1 cellular context compared by ENCODE assay signal in genomic region chr12:49543221-49543913, GRCh38.
TF ChIP-seq lines count a peak whose summit lies in the region.

No MANE protein-coding gene starts in this region.

TF ChIP-seq in HepG2, 621 proteins besides CTCF, POLR2A, EP300 and RAD21 (continued from another document and continues in another):
- TF ChIP-seq, protein P1, sequence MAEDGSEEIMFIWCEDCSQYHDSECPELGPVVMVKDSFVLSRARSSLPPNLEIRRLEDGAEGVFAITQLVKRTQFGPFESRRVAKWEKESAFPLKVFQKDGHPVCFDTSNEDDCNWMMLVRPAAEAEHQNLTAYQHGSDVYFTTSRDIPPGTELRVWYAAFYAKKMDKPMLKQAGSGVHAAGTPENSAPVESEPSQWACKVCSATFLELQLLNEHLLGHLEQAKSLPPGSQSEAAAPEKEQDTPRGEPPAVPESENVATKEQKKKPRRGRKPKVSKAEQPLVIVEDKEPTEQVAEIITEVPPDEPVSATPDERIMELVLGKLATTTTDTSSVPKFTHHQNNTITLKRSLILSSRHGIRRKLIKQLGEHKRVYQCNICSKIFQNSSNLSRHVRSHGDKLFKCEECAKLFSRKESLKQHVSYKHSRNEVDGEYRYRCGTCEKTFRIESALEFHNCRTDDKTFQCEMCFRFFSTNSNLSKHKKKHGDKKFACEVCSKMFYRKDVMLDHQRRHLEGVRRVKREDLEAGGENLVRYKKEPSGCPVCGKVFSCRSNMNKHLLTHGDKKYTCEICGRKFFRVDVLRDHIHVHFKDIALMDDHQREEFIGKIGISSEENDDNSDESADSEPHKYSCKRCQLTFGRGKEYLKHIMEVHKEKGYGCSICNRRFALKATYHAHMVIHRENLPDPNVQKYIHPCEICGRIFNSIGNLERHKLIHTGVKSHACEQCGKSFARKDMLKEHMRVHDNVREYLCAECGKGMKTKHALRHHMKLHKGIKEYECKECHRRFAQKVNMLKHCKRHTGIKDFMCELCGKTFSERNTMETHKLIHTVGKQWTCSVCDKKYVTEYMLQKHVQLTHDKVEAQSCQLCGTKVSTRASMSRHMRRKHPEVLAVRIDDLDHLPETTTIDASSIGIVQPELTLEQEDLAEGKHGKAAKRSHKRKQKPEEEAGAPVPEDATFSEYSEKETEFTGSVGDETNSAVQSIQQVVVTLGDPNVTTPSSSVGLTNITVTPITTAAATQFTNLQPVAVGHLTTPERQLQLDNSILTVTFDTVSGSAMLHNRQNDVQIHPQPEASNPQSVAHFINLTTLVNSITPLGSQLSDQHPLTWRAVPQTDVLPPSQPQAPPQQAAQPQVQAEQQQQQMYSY (CRISPR knock-in tag; IDR thresholded peaks at IDR 0.05), result no peak
- TF ChIP-seq ZNF24 (IDR thresholded peaks at IDR 0.05), result no peak
- TF ChIP-seq, protein P2, sequence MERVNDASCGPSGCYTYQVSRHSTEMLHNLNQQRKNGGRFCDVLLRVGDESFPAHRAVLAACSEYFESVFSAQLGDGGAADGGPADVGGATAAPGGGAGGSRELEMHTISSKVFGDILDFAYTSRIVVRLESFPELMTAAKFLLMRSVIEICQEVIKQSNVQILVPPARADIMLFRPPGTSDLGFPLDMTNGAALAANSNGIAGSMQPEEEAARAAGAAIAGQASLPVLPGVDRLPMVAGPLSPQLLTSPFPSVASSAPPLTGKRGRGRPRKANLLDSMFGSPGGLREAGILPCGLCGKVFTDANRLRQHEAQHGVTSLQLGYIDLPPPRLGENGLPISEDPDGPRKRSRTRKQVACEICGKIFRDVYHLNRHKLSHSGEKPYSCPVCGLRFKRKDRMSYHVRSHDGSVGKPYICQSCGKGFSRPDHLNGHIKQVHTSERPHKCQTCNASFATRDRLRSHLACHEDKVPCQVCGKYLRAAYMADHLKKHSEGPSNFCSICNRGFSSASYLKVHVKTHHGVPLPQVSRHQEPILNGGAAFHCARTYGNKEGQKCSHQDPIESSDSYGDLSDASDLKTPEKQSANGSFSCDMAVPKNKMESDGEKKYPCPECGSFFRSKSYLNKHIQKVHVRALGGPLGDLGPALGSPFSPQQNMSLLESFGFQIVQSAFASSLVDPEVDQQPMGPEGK (CRISPR knock-in tag; IDR thresholded peaks at IDR 0.05), result peak; percentile 49; the same call in 1 of the 2 replicates
- TF ChIP-seq ZNF550 (CRISPR knock-in tag; IDR thresholded peaks at IDR 0.05; ENCODE audit: borderline replicate concordance), result no peak
- TF ChIP-seq, protein P3, sequence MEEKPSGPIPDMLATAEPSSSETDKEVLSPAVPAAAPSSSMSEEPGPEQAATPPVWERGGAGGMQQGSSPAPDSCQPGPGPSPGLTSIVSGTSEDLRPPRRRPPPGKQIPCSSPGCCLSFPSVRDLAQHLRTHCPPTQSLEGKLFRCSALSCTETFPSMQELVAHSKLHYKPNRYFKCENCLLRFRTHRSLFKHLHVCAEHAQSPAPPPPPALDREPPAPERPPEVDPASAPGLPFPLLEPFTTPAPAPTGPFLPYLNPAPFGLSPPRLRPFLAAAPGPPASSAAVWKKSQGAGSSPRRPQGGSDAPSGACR (CRISPR knock-in tag; IDR thresholded peaks at IDR 0.05), result 0 out of 2 replicates have a peak, but pooled peaks have one; percentile 49
- TF ChIP-seq, protein P4, sequence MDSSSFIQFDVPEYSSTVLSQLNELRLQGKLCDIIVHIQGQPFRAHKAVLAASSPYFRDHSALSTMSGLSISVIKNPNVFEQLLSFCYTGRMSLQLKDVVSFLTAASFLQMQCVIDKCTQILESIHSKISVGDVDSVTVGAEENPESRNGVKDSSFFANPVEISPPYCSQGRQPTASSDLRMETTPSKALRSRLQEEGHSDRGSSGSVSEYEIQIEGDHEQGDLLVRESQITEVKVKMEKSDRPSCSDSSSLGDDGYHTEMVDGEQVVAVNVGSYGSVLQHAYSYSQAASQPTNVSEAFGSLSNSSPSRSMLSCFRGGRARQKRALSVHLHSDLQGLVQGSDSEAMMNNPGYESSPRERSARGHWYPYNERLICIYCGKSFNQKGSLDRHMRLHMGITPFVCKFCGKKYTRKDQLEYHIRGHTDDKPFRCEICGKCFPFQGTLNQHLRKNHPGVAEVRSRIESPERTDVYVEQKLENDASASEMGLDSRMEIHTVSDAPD (CRISPR knock-in tag; IDR thresholded peaks at IDR 0.05), result no peak
- no peak for TF ChIP-seq JUND (CRISPR knock-in tag; IDR thresholded peaks at IDR 0.05)
- TF ChIP-seq ZBTB21 (CRISPR knock-in tag; IDR thresholded peaks at IDR 0.05), result no peak
- no peak for TF ChIP-seq ETV6 (CRISPR knock-in tag; conservative IDR thresholded peaks at IDR 0.05)
- TF ChIP-seq KDM2A (CRISPR knock-in tag; IDR thresholded peaks at IDR 0.05; ENCODE audit: borderline replicate concordance, low read depth), result no peak; the same call in 1 of the 2 replicates
- TF ChIP-seq LRRFIP1 (CRISPR knock-in tag; conservative IDR thresholded peaks at IDR 0.05), result no peak
- no peak for TF ChIP-seq POLR2G (IDR thresholded peaks at IDR 0.05; ENCODE audit: low read depth, low read length)
- TF ChIP-seq MBNL3 (CRISPR knock-in tag; conservative IDR thresholded peaks at IDR 0.05), result no peak
- no peak for TF ChIP-seq ZNF292 (CRISPR knock-in tag; IDR thresholded peaks at IDR 0.05; ENCODE audit: borderline replicate concordance, low read depth)
- TF ChIP-seq, protein P5, sequence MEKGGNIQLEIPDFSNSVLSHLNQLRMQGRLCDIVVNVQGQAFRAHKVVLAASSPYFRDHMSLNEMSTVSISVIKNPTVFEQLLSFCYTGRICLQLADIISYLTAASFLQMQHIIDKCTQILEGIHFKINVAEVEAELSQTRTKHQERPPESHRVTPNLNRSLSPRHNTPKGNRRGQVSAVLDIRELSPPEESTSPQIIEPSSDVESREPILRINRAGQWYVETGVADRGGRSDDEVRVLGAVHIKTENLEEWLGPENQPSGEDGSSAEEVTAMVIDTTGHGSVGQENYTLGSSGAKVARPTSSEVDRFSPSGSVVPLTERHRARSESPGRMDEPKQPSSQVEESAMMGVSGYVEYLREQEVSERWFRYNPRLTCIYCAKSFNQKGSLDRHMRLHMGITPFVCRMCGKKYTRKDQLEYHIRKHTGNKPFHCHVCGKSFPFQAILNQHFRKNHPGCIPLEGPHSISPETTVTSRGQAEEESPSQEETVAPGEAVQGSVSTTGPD (CRISPR knock-in tag; IDR thresholded peaks at IDR 0.05), result no peak
- TF ChIP-seq ZNF749 (CRISPR knock-in tag; IDR thresholded peaks at IDR 0.05; ENCODE audit: borderline replicate concordance), result no peak
- no peak for TF ChIP-seq ZNF747 (CRISPR knock-in tag; IDR thresholded peaks at IDR 0.05; ENCODE audit: borderline replicate concordance)
- TF ChIP-seq ZNF180 (CRISPR knock-in tag; IDR thresholded peaks at IDR 0.05; ENCODE audit: borderline replicate concordance, low read depth), result no peak
- no peak for TF ChIP-seq CCDC6 (CRISPR knock-in tag; IDR thresholded peaks at IDR 0.05)
- TF ChIP-seq PRPF4 (IDR thresholded peaks at IDR 0.05; ENCODE audit: low read depth, low read length, poor library complexity, severe bottlenecking), result no peak
- TF ChIP-seq ISL2 (CRISPR knock-in tag; IDR thresholded peaks at IDR 0.05), result no peak
- TF ChIP-seq, protein P6, sequence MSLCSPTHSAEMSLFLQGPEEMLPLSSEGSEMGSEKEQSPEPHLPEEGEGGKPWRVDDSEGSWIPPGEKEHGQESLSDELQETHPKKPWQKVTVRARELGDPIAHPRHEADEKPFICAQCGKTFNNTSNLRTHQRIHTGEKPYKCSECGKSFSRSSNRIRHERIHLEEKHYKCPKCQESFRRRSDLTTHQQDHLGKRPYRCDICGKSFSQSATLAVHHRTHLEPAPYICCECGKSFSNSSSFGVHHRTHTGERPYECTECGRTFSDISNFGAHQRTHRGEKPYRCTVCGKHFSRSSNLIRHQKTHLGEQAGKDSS (CRISPR knock-in tag; IDR thresholded peaks at IDR 0.05; ENCODE audit: borderline replicate concordance, low read depth), result no peak
- TF ChIP-seq MEIS1 (CRISPR knock-in tag; IDR thresholded peaks at IDR 0.05; ENCODE audit: borderline replicate concordance), result no peak
- TF ChIP-seq ZFP36L2 (CRISPR knock-in tag; IDR thresholded peaks at IDR 0.05), result no peak
- TF ChIP-seq RERE (CRISPR knock-in tag; IDR thresholded peaks at IDR 0.05; ENCODE audit: low read depth), result no peak
- TF ChIP-seq U2AF2 (IDR thresholded peaks at IDR 0.05; ENCODE audit: low read depth, low read length), result no peak
- no peak for TF ChIP-seq ZNF329 (CRISPR knock-in tag; IDR thresholded peaks at IDR 0.05; ENCODE audit: low read depth)
- no peak for TF ChIP-seq KLF6 (CRISPR knock-in tag; IDR thresholded peaks at IDR 0.05)
- TF ChIP-seq SALL1 (CRISPR knock-in tag; IDR thresholded peaks at IDR 0.05), result peak; percentile 57
- no peak for TF ChIP-seq ATAD3A (CRISPR knock-in tag; IDR thresholded peaks at IDR 0.05)
- no peak for TF ChIP-seq TAF1 (CRISPR knock-in tag; IDR thresholded peaks at IDR 0.05)
- TF ChIP-seq, protein P7, sequence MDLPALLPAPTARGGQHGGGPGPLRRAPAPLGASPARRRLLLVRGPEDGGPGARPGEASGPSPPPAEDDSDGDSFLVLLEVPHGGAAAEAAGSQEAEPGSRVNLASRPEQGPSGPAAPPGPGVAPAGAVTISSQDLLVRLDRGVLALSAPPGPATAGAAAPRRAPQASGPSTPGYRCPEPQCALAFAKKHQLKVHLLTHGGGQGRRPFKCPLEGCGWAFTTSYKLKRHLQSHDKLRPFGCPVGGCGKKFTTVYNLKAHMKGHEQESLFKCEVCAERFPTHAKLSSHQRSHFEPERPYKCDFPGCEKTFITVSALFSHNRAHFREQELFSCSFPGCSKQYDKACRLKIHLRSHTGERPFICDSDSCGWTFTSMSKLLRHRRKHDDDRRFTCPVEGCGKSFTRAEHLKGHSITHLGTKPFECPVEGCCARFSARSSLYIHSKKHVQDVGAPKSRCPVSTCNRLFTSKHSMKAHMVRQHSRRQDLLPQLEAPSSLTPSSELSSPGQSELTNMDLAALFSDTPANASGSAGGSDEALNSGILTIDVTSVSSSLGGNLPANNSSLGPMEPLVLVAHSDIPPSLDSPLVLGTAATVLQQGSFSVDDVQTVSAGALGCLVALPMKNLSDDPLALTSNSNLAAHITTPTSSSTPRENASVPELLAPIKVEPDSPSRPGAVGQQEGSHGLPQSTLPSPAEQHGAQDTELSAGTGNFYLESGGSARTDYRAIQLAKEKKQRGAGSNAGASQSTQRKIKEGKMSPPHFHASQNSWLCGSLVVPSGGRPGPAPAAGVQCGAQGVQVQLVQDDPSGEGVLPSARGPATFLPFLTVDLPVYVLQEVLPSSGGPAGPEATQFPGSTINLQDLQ (CRISPR knock-in tag; IDR thresholded peaks at IDR 0.05), result no peak
- TF ChIP-seq MIER2 (CRISPR knock-in tag; IDR thresholded peaks at IDR 0.05), result no peak
- TF ChIP-seq ZNF746 (CRISPR knock-in tag; IDR thresholded peaks at IDR 0.05), result no peak
- no peak for TF ChIP-seq NFKB2 (CRISPR knock-in tag; IDR thresholded peaks at IDR 0.05; ENCODE audit: borderline replicate concordance)
- no peak for TF ChIP-seq ZNF737 (CRISPR knock-in tag; IDR thresholded peaks at IDR 0.05; ENCODE audit: borderline replicate concordance)
